ENCODE assay signal across 16 cellular contexts in genomic region chrX:74187211-74187610, GRCh38.
"Had no signal": no experiment of that assay in that cellular context is flagged by ENCODE, and none has a peak within 500 bp of the region (broad histone marks: within the 10 kb centered on the region; RNA-seq: fewer than 3 reads in every experiment).

No MANE protein-coding gene starts in this region.

- ATAC-seq: activated T-cell treated with anti-CD3 and anti-CD28 coated beads, Interleukin-2, amount 50 U/mL, for 72 hours; left colon had no signal

- H3K9me3 ChIP-seq: adrenal gland, thyroid gland had no signal

- H3K4me3 ChIP-seq: adrenal gland, dorsolateral prefrontal cortex, lung, thyroid gland had no signal

- DNase-seq: activated CD4-positive, alpha-beta T cell treated with anti-CD3 and anti-CD28 coated beads for 1 hour; activated effector memory CD4-positive, alpha-beta T cell treated with anti-CD3 and anti-CD28 coated beads, Interleukin-2, amount 50 U/mL, for 16 hours; activated naive CD4-positive, alpha-beta T cell treated with anti-CD3 and anti-CD28 coated beads, Interleukin-2, amount 50 U/mL, for 16 hours; activated T-cell treated with anti-CD3 and anti-CD28 coated beads, Interleukin-2, amount 50 U/mL, for 72 hours; adrenal gland; caudate nucleus; dorsolateral prefrontal cortex; endodermal cell; left colon; posterior cingulate gyrus; stimulated activated CD4-positive, alpha-beta T cell treated with anti-CD3 and anti-CD28 coated beads, Interleukin-12 subunit alpha, Interleukin-12 subunit beta, amount 100 ng/mL, for 4 hours; stimulated activated CD4-positive, alpha-beta T cell treated with anti-CD3 and anti-CD28 coated beads, Interleukin-2, amount 100 ng/mL, for 24 hours; stimulated activated naive CD4-positive, alpha-beta T cell treated with Interleukin-2 at 50 U/mL for 16 hours; WERI-Rb-1 had no signal

- H3K4me1 ChIP-seq: adrenal gland, thyroid gland had no signal

- H3K36me3 ChIP-seq: adrenal gland, thyroid gland, WERI-Rb-1 had no signal

- H3K27ac ChIP-seq: adrenal gland, dorsolateral prefrontal cortex, thyroid gland, WERI-Rb-1 had no signal
